8 cellular contexts compared by ENCODE assay signal in the genomic region with DNA sequence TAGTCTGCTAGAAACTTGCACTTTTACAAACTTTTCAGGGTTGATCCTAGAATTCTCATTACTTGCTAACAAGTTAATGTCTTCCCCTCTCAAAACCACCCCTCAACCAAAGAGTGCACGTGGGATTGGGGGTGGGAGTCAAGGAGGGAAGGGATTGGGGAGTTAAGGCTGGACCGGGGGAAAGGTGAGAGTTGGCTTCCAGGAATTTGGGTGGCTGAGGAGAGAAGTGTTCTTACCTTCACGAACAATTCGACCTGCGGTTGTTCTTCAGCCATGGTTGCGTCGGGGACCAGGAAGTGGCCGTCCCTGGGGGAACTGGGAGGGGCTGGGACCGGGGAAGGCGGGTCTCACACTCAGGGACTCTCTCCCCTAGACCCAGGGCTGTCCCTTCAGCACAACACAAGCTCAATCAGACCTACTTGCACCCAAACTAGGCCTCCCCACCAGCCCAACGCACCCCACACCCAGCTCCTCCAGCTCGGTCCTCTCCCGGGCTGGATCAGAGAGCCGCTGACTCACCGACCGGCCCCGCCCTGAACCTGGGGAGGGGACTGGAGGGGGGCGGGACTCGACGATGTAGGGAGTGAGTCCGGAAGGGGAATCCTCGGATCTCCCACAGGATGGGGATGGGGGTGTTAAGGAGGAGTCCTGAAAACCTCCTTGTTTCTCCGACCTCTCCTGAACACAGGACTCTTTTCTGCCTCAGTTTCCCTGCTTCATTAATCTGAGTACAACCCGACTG. TPM values are rescaled to one million over a fixed set of nuclear protein-coding genes. Genes with fewer than 3 reads are reported as not detected.
DNase-seq lines count a peak whose midpoint lies in the region; ATAC-seq and TF ChIP-seq lines count a peak whose summit lies in the region.

Gene CLIC1, minus strand, starts transcription at position 505 of the 742 bp plus-strand sequence. Its CDS starts 230 bp downstream, at position 275.

- H3K4me3 ChIP-seq in HCT116 (replicated peaks in 1 of 2; ENCODE audit: low read depth in 1 of 2, low read length in 2 of 2): peak within 1 kb of the TSS; percentile 74 to 91

- RAD21 ChIA-PET in HCT116 (lab: Charles Lee; ENCODE audit: low non-redundant PET in 1 of 2, low total read pairs in 2 of 2, uncharacterized antibody in 2 of 2, unreplicated experiment in 2 of 2): no interaction called here

- H3K36me3 Mint-ChIP-seq in CD4-positive, alpha-beta T cell (ENCODE audit: low read depth): peaks cover 57% of the 10 kb centered on the region

- no peaks in the 10 kb centered on the region for H3K9me3 Mint-ChIP-seq in CD4-positive, alpha-beta T cell

- H3K27ac Mint-ChIP-seq in CD4-positive, alpha-beta T cell: peak within 1 kb of the TSS; percentile 85

- intact Hi-C loops in CD4-positive, alpha-beta T cell (cut with DNase I, micrococcal nuclease): loop anchor here in 1 of 2 experiments (5.0 kb wide), 2 partner anchors 34 to 81 kb away; partner anchors contain the start of genes ABHD16A, HSPA1A and HSPA1L
- intact Hi-C loops in HCT116 (cut with micrococcal nuclease): loop anchor here (5.0 kb wide), 2 partner anchors 69 to 96 kb away; partner anchors contain the start of genes CSNK2B and LY6G5B
- intact Hi-C loops in left colon (cut with DNase I, micrococcal nuclease): loop anchor here in 1 of 2 donors (5.0 kb wide), 1 partner anchor 96 kb away; no protein-coding TSS in a partner anchor

- TF ChIP-seq CTCF in CD4-positive, alpha-beta T cell (IDR thresholded peaks at IDR 0.05): no peak
- TF ChIP-seq CTCF in HCT116 (IDR thresholded peaks at IDR 0.05 in 2 of 3, conservative IDR thresholded peaks at IDR 0.05 in 1 of 3; ENCODE audit: borderline replicate concordance in 1 of 3, insufficient read depth in 1 of 3, low read depth in 2 of 3, low read length in 2 of 3): no peak

- no peaks in the 10 kb centered on the region for H3K9me3 ChIP-seq in CD4-positive, alpha-beta T cell (ENCODE audit: control insufficient read depth, low read length)
- no peaks in the 10 kb centered on the region for H3K9me3 ChIP-seq in HCT116 (ENCODE audit: control insufficient read depth in 1 of 2, insufficient read depth in 1 of 2, low read depth in 1 of 2, low read length in 2 of 2)

- peak within 1 kb of the TSS; percentile 82 for H3K9ac ChIP-seq in HCT116 (ENCODE audit: low read length)

- no peaks in the 10 kb centered on the region for H3K27me3 ChIP-seq in CD4-positive, alpha-beta T cell (ENCODE audit: control insufficient read depth, insufficient read depth, low read length)
- H3K27me3 ChIP-seq in HCT116 (ENCODE audit: insufficient read depth, low read length): no peaks in the 10 kb centered on the region

- H3K4me1 Mint-ChIP-seq in CD4-positive, alpha-beta T cell (ENCODE audit: low read depth): peaks cover 84% of the 10 kb centered on the region

- H3K4me1 ChIP-seq in HCT116 (ENCODE audit: control insufficient read depth in 1 of 2, insufficient read depth in 2 of 2, low read length in 2 of 2): peaks cover 41 to 60% of the 10 kb centered on the region in 2 experiments

- H3K4me2 ChIP-seq in HCT116 (ENCODE audit: low read length): peak within 1 kb of the TSS; percentile 83

- ATAC-seq in CD4-positive, alpha-beta T cell (ENCODE audit: poor library complexity): peak; percentile 19
- ATAC-seq in HCT116: peak; percentile 51
- ATAC-seq in left colon: peak; percentile 44
- no peak for ATAC-seq in GM21528 (IDR thresholded peaks at IDR 0.05; ENCODE audit: low FRiP score, unreplicated experiment)

- TF ChIP-seq RAD21 in HCT116 (IDR thresholded peaks at IDR 0.05; ENCODE audit: low read depth): no peak

- POLR2A ChIA-PET in CD4-positive, alpha-beta T cell (lab: Charles Lee): interaction anchor here (0.6 to 2.8 kb wide), 12 partner anchors 33 to 1236 kb away, joined by 3 to 15 read pairs (median 4); partner anchors contain the start of genes HSPA1A, HSPA1B, HSPA1L and LSM2
- POLR2A ChIA-PET in HCT116 (lab: Charles Lee): interaction anchor here (0.8 to 2.1 kb wide), 5 partner anchors 17 to 104 kb away, joined by 4 to 10 read pairs (median 4); partner anchors contain the start of genes CSNK2B, GPANK1 and HSPA1B

- no peaks in the 10 kb centered on the region; the same call in 1 of the 2 replicates for H4K20me1 ChIP-seq in HCT116 (ENCODE audit: insufficient read depth)

- CTCF ChIA-PET in CD4-positive, alpha-beta T cell (lab: Charles Lee): interaction anchor here (1.3 to 2.9 kb wide), 4 partner anchors 55 to 94 kb away, joined by 7 to 12 read pairs (median 8); partner anchors contain the start of genes LSM2 and VARS1
- CTCF ChIA-PET in HCT116 (lab: Charles Lee): interaction anchor here (0.9 kb wide), 1 partner anchor 24 kb away, joined by 4 read pairs; no protein-coding TSS in a partner anchor

- no peaks in the 10 kb centered on the region for H3K9me2 ChIP-seq in HCT116 (ENCODE audit: insufficient read depth)

- TF ChIP-seq POLR2A in HCT116 (IDR thresholded peaks at IDR 0.05; ENCODE audit: borderline replicate concordance, extremely low read depth, insufficient read depth, insufficient read length): peak; percentile 47

- peak within 1 kb of the TSS; percentile 90 for H3K4me3 Mint-ChIP-seq in CD4-positive, alpha-beta T cell

- H2AFZ ChIP-seq in HCT116 (ENCODE audit: low read depth, low read length, poor library complexity, severe bottlenecking): no peak within 1 kb of the TSS

- H3K27ac ChIP-seq in CD4-positive, alpha-beta T cell (ENCODE audit: low read depth, low read length): peak within 1 kb of the TSS; percentile 90
- H3K27ac ChIP-seq in HCT116 (ENCODE audit: low read depth, low read length) (peak within 1 kb of the TSS; percentile 95), cingulate gyrus (ENCODE audit: low read depth, low read length) (peak within 1 kb of the TSS; percentile 88)

- H3K27me3 Mint-ChIP-seq in CD4-positive, alpha-beta T cell: no peaks in the 10 kb centered on the region

- DNase-seq in CD4-positive, alpha-beta T cell: peak; percentile 30 to 80 (median 64)
- no peak for DNase-seq in HCT116 (ENCODE audit: low read depth, low spot score)
- peak; percentile 86 for DNase-seq in NCI-H510A (lab: John Stamatoyannopoulos, UW)
- peak; percentile 76 to 78 for DNase-seq in activated CD4-positive, alpha-beta T cell treated with anti-CD3 and anti-CD28 coated beads for 4 hours
- DNase-seq in left colon: peak; percentile 89 to 93
- DNase-seq in stimulated activated CD4-positive, alpha-beta T cell treated with anti-CD3 and anti-CD28 coated beads, Interleukin-2, amount 100 ng/mL, for 48 hours: peak; percentile 76 to 77

- BruUV-seq in HCT116 (replicated peaks; lab: Mats Ljungman, UMichigan): TSS peak; percentile 71

- peaks cover 59% of the 10 kb centered on the region for H3K79me2 ChIP-seq in HCT116 (ENCODE audit: insufficient read depth, low read length)

- peaks cover 25 to 26% of the 10 kb centered on the region in 2 experiments for H3K36me3 ChIP-seq in HCT116 (ENCODE audit: control insufficient read depth in 1 of 2, insufficient read depth in 2 of 2, low read length in 2 of 2)

TF ChIP-seq in HCT116, 20 proteins besides CTCF, POLR2A, EP300 and RAD21:
- TF ChIP-seq POLR2AphosphoS5 (IDR thresholded peaks at IDR 0.05; ENCODE audit: low read depth, low read length) (peak; percentile 97), YY1 (IDR thresholded peaks at IDR 0.05; ENCODE audit: extremely low read depth, insufficient replicate concordance, low read depth, low read length) (peak; percentile 55), TCF7L2 (IDR thresholded peaks at IDR 0.05; ENCODE audit: borderline replicate concordance, extremely low read depth, insufficient read depth, insufficient read length) (peak; percentile 80)
- TF ChIP-seq, protein P1, sequence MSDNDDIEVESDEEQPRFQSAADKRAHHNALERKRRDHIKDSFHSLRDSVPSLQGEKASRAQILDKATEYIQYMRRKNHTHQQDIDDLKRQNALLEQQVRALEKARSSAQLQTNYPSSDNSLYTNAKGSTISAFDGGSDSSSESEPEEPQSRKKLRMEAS (IDR thresholded peaks at IDR 0.05): no peak

RNA-seq across cellular contexts. Expression of gene CLIC1, which starts in this region (rescaled TPM):
- 10 to 100 TPM; 61.2 to 61.5 TPM for total RNA-seq in CD4-positive, alpha-beta T cell
- total RNA-seq in HCT116 (2021; ENCODE audit: unreplicated experiment): 432 TPM
- polyA plus RNA-seq in HCT116 (2012): 496 and 580 TPM in 2 replicates
- 100 to 1,000 TPM; 502 to 513 TPM for total RNA-seq in left colon
